37 cellular contexts compared by ENCODE assay signal in genomic region chrX:48107717-48108116, GRCh38. TPM values are rescaled to one million over a fixed set of nuclear protein-coding genes. Genes with fewer than 3 reads are reported as not detected.
"Had no signal": no experiment of that assay in that cellular context is flagged by ENCODE, and none has a peak within 500 bp of the region (broad histone marks: within the 10 kb centered on the region; RNA-seq: fewer than 3 reads in every experiment).

No MANE protein-coding gene starts in this region.

- H3K27ac ChIP-seq: brain microvascular endothelial cell, gastroesophageal sphincter, hepatocyte, ovary, right lobe of liver, thyroid gland, upper lobe of right lung had no signal

- H3K27me3 ChIP-seq: brain microvascular endothelial cell, gastroesophageal sphincter, hepatocyte, ovary, right lobe of liver, thyroid gland, upper lobe of right lung had no signal

- ATAC-seq: effector memory CD8-positive, alpha-beta T cell; gastroesophageal sphincter; left cardiac atrium; right lobe of liver; upper lobe of right lung; WTC11 had no signal

- H3K4me3 ChIP-seq: gastroesophageal sphincter, hepatocyte, ovary, right lobe of liver, thyroid gland, upper lobe of right lung had no signal

- H2AFZ ChIP-seq: hepatocyte had no signal

- H3K4me2 ChIP-seq: hepatocyte had no signal

- H3K79me2 ChIP-seq: hepatocyte had no signal

- H3K4me1 ChIP-seq: gastroesophageal sphincter, right lobe of liver, thyroid gland, upper lobe of right lung had no signal

- H3K36me3 ChIP-seq: brain microvascular endothelial cell, gastroesophageal sphincter, ovary, right lobe of liver, thyroid gland, upper lobe of right lung had no signal

- H3K9me3 ChIP-seq: gastroesophageal sphincter, ovary, right lobe of liver, thyroid gland, upper lobe of right lung had no signal

- DNase-seq: activated CD4-positive, alpha-beta memory T cell treated with anti-CD3 and anti-CD28 coated beads, Interleukin-2, amount 10 ng/mL, durations not matched to agents 7 days and 5 days; activated CD4-positive, alpha-beta T cell treated with anti-CD3 and anti-CD28 coated beads for 1 hour; activated CD4-positive, alpha-beta T cell treated with anti-CD3 and anti-CD28 coated beads, Interleukin-2, amount 10 ng/mL, durations not matched to agents 7 days and 5 days; activated CD8-positive, alpha-beta memory T cell treated with anti-CD3 and anti-CD28 coated beads, Interleukin-2, amount 50 U/mL, for 48 hours; activated gamma-delta T cell; activated naive CD4-positive, alpha-beta T cell treated with anti-CD3 and anti-CD28 coated beads, Interleukin-2, amount 10 ng/mL, durations not matched to agents 7 days and 5 days; activated naive CD8-positive, alpha-beta T cell treated with anti-CD3 and anti-CD28 coated beads, Interleukin-2, amount 10 ng/mL, durations not matched to agents 7 days and 5 days; activated T-cell treated with anti-CD3 and anti-CD28 coated beads, Interleukin-2, amount 50 U/mL, for 24 hours; brain microvascular endothelial cell; cortex of kidney; effector memory CD8-positive, alpha-beta T cell; left cardiac atrium; mammary epithelial cell; naive B cell; ovary; right lobe of liver; stimulated activated CD4-positive, alpha-beta T cell treated with anti-CD3 and anti-CD28 coated beads, Interleukin-4, amount 100 ng/mL, for 1 hour; T1000; thyroid gland; upper lobe of right lung had no signal

RNA-seq across cellular contexts. Expression of gene SPACA5B, which starts 22.7 kb away (rescaled TPM):
- total RNA-seq: activated CD4-positive, alpha-beta memory T cell treated with anti-CD3 and anti-CD28 coated beads, Interleukin-2, amount 10 ng/mL, durations not matched to agents 7 days and 5 days; activated CD4-positive, alpha-beta T cell treated with anti-CD3 and anti-CD28 coated beads, Interleukin-2, amount 10 ng/mL, durations not matched to agents 7 days and 5 days; activated naive CD8-positive, alpha-beta T cell treated with anti-CD3 and anti-CD28 coated beads, Interleukin-2, amount 10 ng/mL, durations not matched to agents 7 days and 5 days; astrocyte; cardiac septum; cerebellum; fibroblast of lung; fibroblast of villous mesenchyme; gastroesophageal sphincter; hepatocyte; left cardiac atrium; liver; mammary epithelial cell; mesothelial cell of epicardium; ovary; progenitor cell of endocrine pancreas; renal cortical epithelial cell; right lobe of liver; skeletal muscle tissue; subcutaneous adipose tissue; thyroid gland; upper lobe of right lung; WTC11 had no signal
- polyA plus RNA-seq: esophagus, fibroblast of lung, hepatocyte, keratinocyte, liver, mammary epithelial cell, neural cell, ovary had no signal
